In the genomic region with DNA sequence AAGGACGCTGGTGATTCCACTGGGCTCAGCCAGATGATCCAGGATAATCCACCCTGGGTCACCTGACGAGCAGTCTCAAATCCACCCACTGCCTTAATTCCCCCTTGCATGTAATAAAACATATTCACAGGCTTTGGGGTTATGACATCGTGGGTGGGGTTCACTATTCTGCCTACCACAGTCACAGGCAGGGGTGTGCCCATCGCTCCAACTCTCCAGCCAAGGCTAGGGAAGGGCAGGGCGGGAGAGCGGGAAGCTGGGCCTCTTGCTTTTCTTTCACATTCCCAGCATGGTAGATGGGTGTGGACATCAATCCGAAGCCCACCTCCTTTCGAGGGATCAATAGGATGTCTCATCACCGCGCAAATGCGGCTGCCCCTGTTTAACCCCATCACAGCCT, we compare ENCODE assay signal across 19 cellular contexts. TPM values are rescaled to one million over a fixed set of nuclear protein-coding genes. Genes with fewer than 3 reads are reported as not detected.
"Had no signal": no experiment of that assay in that cellular context is flagged by ENCODE, and none has a peak within 500 bp of the region (broad histone marks: within the 10 kb centered on the region; RNA-seq: fewer than 3 reads in every experiment).

No MANE protein-coding gene starts in this region.

- H3K4me1 ChIP-seq: body of pancreas, right lobe of liver had no signal

- H3K27me3 ChIP-seq: gastroesophageal sphincter, ovary, right lobe of liver had no signal

- H3K9me3 ChIP-seq: body of pancreas, gastroesophageal sphincter, ovary, right lobe of liver had no signal

- H3K4me3 ChIP-seq: body of pancreas, gastroesophageal sphincter, ovary, right lobe of liver had no signal

- FAIRE-seq: colon had no signal

- H3K36me3 ChIP-seq: gastroesophageal sphincter, ovary, right lobe of liver had no signal

- DNase-seq: activated CD4-positive, alpha-beta memory T cell treated with anti-CD3 and anti-CD28 coated beads for 36 hours; activated CD4-positive, alpha-beta T cell treated with anti-CD3 and anti-CD28 coated beads for 4 hours; activated CD8-positive, alpha-beta memory T cell treated with anti-CD3 and anti-CD28 coated beads, Interleukin-2, amount 10 ng/mL, durations not matched to agents 7 days and 5 days; activated naive CD4-positive, alpha-beta T cell; activated naive CD8-positive, alpha-beta T cell treated with anti-CD3 and anti-CD28 coated beads for 36 hours; endodermal cell; mesendoderm; naive thymus-derived CD8-positive, alpha-beta T cell; right lobe of liver; stimulated activated CD4-positive, alpha-beta T cell treated with anti-CD3 and anti-CD28 coated beads, Interleukin-4, amount 100 ng/mL, for 24 hours had no signal

- ATAC-seq: activated CD8-positive, alpha-beta memory T cell treated with anti-CD3 and anti-CD28 coated beads, Interleukin-2, amount 10 ng/mL, durations not matched to agents 7 days and 5 days; activated T-helper 17 cell treated with anti-CD3 and anti-CD28 coated beads, Interleukin-2, amount 50 U/mL, for 72 hours; naive thymus-derived CD8-positive, alpha-beta T cell; stimulated activated effector memory CD8-positive, alpha-beta T cell treated with anti-CD3 and anti-CD28 coated beads, Interleukin-12 subunit alpha, Interleukin-12 subunit beta, amount 100 ng/mL, for 72 hours; WTC11 had no signal

- H3K27ac ChIP-seq: body of pancreas, epithelial cell of prostate, ovary, right lobe of liver had no signal

RNA-seq across cellular contexts. Expression of a gene that starts 12.7 kb away (rescaled TPM):
- polyA plus RNA-seq: naive thymus-derived CD8-positive, alpha-beta T cell; ovary; urinary bladder had no signal

RNA-seq across cellular contexts. Expression of a gene that starts 37.4 kb away (rescaled TPM):
- polyA plus RNA-seq: naive thymus-derived CD8-positive, alpha-beta T cell; ovary had no signal
